8 cellular contexts compared by ENCODE assay signal in the genomic region with DNA sequence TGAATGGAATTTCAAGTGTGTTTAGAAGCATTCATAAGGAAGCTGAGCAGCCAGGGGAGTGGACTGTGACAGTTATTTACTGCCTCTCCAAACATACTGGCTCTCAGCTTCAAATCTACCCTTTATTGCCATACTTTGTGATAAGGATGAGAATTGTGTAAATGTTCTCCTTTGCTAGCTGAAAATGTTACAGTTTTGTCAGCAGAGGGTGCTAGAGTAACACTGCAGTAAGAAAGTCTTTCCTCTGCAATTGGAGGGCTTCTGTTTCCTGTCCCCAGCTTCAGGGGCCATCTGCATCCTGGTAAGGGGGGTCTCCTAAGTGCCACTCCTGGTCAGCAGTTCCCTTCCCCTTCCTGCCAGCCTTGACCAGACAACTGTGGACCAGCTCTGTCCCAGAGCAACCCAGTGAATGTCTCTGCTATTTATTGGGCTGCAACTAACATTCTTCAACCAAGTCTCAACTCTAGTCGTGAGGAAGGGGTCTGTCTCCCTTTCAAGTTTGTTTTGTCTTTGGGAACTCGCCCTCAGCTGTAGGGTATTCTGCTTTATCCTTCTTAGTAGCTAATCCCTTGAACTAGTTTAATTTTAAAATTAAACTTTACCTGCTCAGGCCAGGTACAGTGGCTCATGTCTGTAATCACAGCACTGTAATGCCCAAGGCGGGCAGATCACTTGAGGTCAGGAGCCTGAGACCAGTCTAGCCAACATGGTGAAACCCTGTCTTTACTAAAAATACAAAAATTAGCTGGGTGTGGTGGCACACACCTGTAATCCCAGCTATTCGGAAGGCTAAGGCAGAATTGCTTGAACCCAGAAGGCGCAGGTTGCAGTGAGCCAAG. TPM values are rescaled to one million over a fixed set of nuclear protein-coding genes. Genes with fewer than 3 reads are reported as not detected.
DNase-seq lines count a peak whose midpoint lies in the region; ATAC-seq, FAIRE-seq and TF ChIP-seq lines count a peak whose summit lies in the region.

No MANE protein-coding gene starts in this region.

- no peaks in the 10 kb centered on the region for H3K36me3 ChIP-seq in breast epithelium

- FAIRE-seq in islet of Langerhans (lab: Jason Lieb, UNC), result peak; percentile 92

- no peak overlapping the region for H3K4me3 ChIP-seq in breast epithelium

- intact Hi-C loops in breast epithelium (cut with DNase I; ENCODE audit: low total_unique reads), result no loop called here

- no peak overlapping the region for H3K27ac ChIP-seq in breast epithelium

- H3K4me1 ChIP-seq in breast epithelium, result no peaks in the 10 kb centered on the region

- DNase-seq in stimulated activated CD4-positive, alpha-beta T cell treated with anti-CD3 and anti-CD28 coated beads, Interleukin-2, amount 100 ng/mL, for 4 hours (ENCODE audit: low read depth), result peak; percentile 8
- no peak for DNase-seq in stimulated activated CD4-positive, alpha-beta T cell treated with anti-CD3 and anti-CD28 coated beads, Interleukin-1b, Interleukin-23, amount 100 ng/mL, for 48 hours
- DNase-seq in OCI-M1 (lab: John Stamatoyannopoulos, UW) (peak; percentile 71), breast epithelium (ENCODE audit: low spot score in 2 of 2) (no peak)
- peak; percentile 4 for DNase-seq in stimulated activated naive B cell treated with anti-CD40 and anti-IgM and Interleukin-4, amounts not matched to agents 10 μg/mL and 1 μg/mL and 100 μg/mL, for 72 hours

- H3K27ac Mint-ChIP-seq in stimulated activated naive B cell treated with anti-CD40 and anti-IgM and Interleukin-4, amounts not matched to agents 10 μg/mL and 1 μg/mL and 100 μg/mL, for 72 hours, result no peak overlapping the region

- no peak overlapping the region for H3K4me3 Mint-ChIP-seq in stimulated activated naive B cell treated with anti-CD40 and anti-IgM and Interleukin-4, amounts not matched to agents 10 μg/mL and 1 μg/mL and 100 μg/mL, for 72 hours

- no peak for TF ChIP-seq POLR2A in breast epithelium (IDR thresholded peaks at IDR 0.05)

- peaks cover 13 to 32% of the 10 kb centered on the region in 2 donors for H3K36me3 Mint-ChIP-seq in stimulated activated naive B cell treated with anti-CD40 and anti-IgM and Interleukin-4, amounts not matched to agents 10 μg/mL and 1 μg/mL and 100 μg/mL, for 72 hours

- H3K27me3 Mint-ChIP-seq in stimulated activated naive B cell treated with anti-CD40 and anti-IgM and Interleukin-4, amounts not matched to agents 10 μg/mL and 1 μg/mL and 100 μg/mL, for 72 hours, result no peaks in the 10 kb centered on the region

- no peaks in the 10 kb centered on the region for H3K27me3 ChIP-seq in breast epithelium

- TF ChIP-seq CTCF in breast epithelium (IDR thresholded peaks at IDR 0.05), result peak in 2 of 3 donors; percentile 79 to 80

- no peaks in the 10 kb centered on the region for H3K9me3 ChIP-seq in breast epithelium

- ATAC-seq in HG03432 (IDR thresholded peaks at IDR 0.05; ENCODE audit: unreplicated experiment), result peak; percentile 51
- peak; percentile 55 to 58 for ATAC-seq in stimulated activated naive B cell treated with anti-CD40 and anti-IgM and Interleukin-4, amounts not matched to agents 10 μg/mL and 1 μg/mL and 100 μg/mL, for 72 hours (replicated peaks)
- no peak for ATAC-seq in GM21381 (IDR thresholded peaks at IDR 0.05; ENCODE audit: unreplicated experiment)

- H3K9me3 Mint-ChIP-seq in stimulated activated naive B cell treated with anti-CD40 and anti-IgM and Interleukin-4, amounts not matched to agents 10 μg/mL and 1 μg/mL and 100 μg/mL, for 72 hours, result no peaks in the 10 kb centered on the region

- peaks cover 25 to 52% of the 10 kb centered on the region in 2 donors for H3K4me1 Mint-ChIP-seq in stimulated activated naive B cell treated with anti-CD40 and anti-IgM and Interleukin-4, amounts not matched to agents 10 μg/mL and 1 μg/mL and 100 μg/mL, for 72 hours

RNA-seq across cellular contexts. Expression of gene RAPGEF6, which starts 45.3 kb away (rescaled TPM):
- 10 to 100 TPM; 21.8 to 56.3 (median 31.5) TPM for total RNA-seq in breast epithelium

Comparison
In these comparisons a context has a peak if more than half of its experiments do, and no peak if none do; other contexts are left out.
1. DNase-seq: peak in stimulated activated CD4-positive, alpha-beta T cell treated with anti-CD3 and anti-CD28 coated beads, Interleukin-2, amount 100 ng/mL, for 4 hours (single experiment), OCI-M1 (single experiment) and stimulated activated naive B cell treated with anti-CD40 and anti-IgM and Interleukin-4, amounts not matched to agents 10 μg/mL and 1 μg/mL and 100 μg/mL, for 72 hours (single experiment); none in stimulated activated CD4-positive, alpha-beta T cell treated with anti-CD3 and anti-CD28 coated beads, Interleukin-1b, Interleukin-23, amount 100 ng/mL, for 48 hours (single experiment) and breast epithelium (0 of 2).